9 cellular contexts compared by ENCODE assay signal in the genomic region with DNA sequence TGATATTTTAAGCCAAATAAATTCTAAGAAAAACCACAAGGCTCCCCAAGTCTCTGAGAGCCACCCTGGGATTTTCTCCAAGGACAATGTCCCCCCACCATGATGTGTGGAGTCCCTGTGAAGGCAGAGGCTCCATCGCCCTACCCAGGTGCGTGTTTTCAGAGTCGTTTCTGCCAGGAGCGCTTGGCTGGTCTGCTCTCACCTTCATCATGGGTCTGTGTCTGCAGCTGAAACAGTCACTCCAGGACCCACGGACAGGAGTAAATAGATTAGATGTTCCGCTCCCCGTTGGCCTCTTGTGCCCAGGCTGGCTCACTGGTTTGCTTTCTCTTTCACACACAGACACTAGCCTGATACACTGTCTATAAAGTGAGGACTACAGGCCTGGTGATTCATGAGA.
DNase-seq lines count a peak whose midpoint lies in the region; ATAC-seq lines count a peak whose summit lies in the region.
"Had no signal": no experiment of that assay in that cellular context is flagged by ENCODE, and none has a peak within 500 bp of the region (broad histone marks: within the 10 kb centered on the region; RNA-seq: fewer than 3 reads in every experiment).

No MANE protein-coding gene starts in this region.

- H3K27ac Mint-ChIP-seq in memory B cell, result peak overlapping the region; percentile 85
- peak overlapping the region; percentile 94 for H3K27ac Mint-ChIP-seq in stimulated activated memory B cell treated with anti-CD40 and anti-IgM and Interleukin-4, amounts not matched to agents 10 μg/mL and 1 μg/mL and 100 μg/mL, for 72 hours

- H3K27me3 Mint-ChIP-seq in memory B cell, result no peaks in the 10 kb centered on the region
- H3K27me3 Mint-ChIP-seq in stimulated activated memory B cell treated with anti-CD40 and anti-IgM and Interleukin-4, amounts not matched to agents 10 μg/mL and 1 μg/mL and 100 μg/mL, for 72 hours, result no peaks in the 10 kb centered on the region

- no peak for DNase-seq in activated CD4-positive, CD25-positive, alpha-beta regulatory T cell (lab: John Stamatoyannopoulos, UW)
- peak; percentile 4 for DNase-seq in activated CD8-positive, alpha-beta memory T cell treated with anti-CD3 and anti-CD28 coated beads, Interleukin-2, amount 50 U/mL, for 1 hour (ENCODE audit: extremely low read depth)
- no peak for DNase-seq in memory B cell (ENCODE audit: low spot score in 2 of 2)
- no peak for DNase-seq in midbrain (lab: John Stamatoyannopoulos, UW)
- DNase-seq: NCI-H187 treated with DMSO at 0.1 percent for 48 hours had no signal

- peaks cover 13% of the 10 kb centered on the region for H3K9me3 Mint-ChIP-seq in memory B cell
- peaks cover 27% of the 10 kb centered on the region for H3K9me3 Mint-ChIP-seq in stimulated activated memory B cell treated with anti-CD40 and anti-IgM and Interleukin-4, amounts not matched to agents 10 μg/mL and 1 μg/mL and 100 μg/mL, for 72 hours

- peaks cover 45% of the 10 kb centered on the region for H3K36me3 Mint-ChIP-seq in memory B cell
- peaks cover 82% of the 10 kb centered on the region for H3K36me3 Mint-ChIP-seq in stimulated activated memory B cell treated with anti-CD40 and anti-IgM and Interleukin-4, amounts not matched to agents 10 μg/mL and 1 μg/mL and 100 μg/mL, for 72 hours

- ATAC-seq in activated CD4-positive, CD25-positive, alpha-beta regulatory T cell treated with anti-CD3 and anti-CD28 coated beads, Interleukin-2, amount 50 U/mL, for 24 hours, result peak; percentile 88 to 92
- ATAC-seq in memory B cell (ENCODE audit: low read depth), result peak; percentile 26
- ATAC-seq in stimulated activated memory B cell treated with anti-CD40 and anti-IgM and Interleukin-4, amounts not matched to agents 10 μg/mL and 1 μg/mL and 100 μg/mL, for 72 hours, result peak; percentile 86
- no peak for ATAC-seq in HG02970 (IDR thresholded peaks at IDR 0.05; ENCODE audit: low FRiP score, unreplicated experiment)
- no peak for ATAC-seq in HG03521 (IDR thresholded peaks at IDR 0.05; ENCODE audit: unreplicated experiment)

- peak overlapping the region; percentile 59 for H3K4me3 Mint-ChIP-seq in memory B cell
- peak overlapping the region; percentile 58 for H3K4me3 Mint-ChIP-seq in stimulated activated memory B cell treated with anti-CD40 and anti-IgM and Interleukin-4, amounts not matched to agents 10 μg/mL and 1 μg/mL and 100 μg/mL, for 72 hours

- H3K4me1 Mint-ChIP-seq in memory B cell, result peaks cover 33% of the 10 kb centered on the region
- H3K4me1 Mint-ChIP-seq in stimulated activated memory B cell treated with anti-CD40 and anti-IgM and Interleukin-4, amounts not matched to agents 10 μg/mL and 1 μg/mL and 100 μg/mL, for 72 hours, result peaks cover 58% of the 10 kb centered on the region

Comparison
In these comparisons a context has a peak if more than half of its experiments do, and no peak if none do; other contexts are left out.
1. ATAC-seq: peak in activated CD4-positive, CD25-positive, alpha-beta regulatory T cell treated with anti-CD3 and anti-CD28 coated beads, Interleukin-2, amount 50 U/mL, for 24 hours (2 of 2), memory B cell (single experiment) and stimulated activated memory B cell treated with anti-CD40 and anti-IgM and Interleukin-4, amounts not matched to agents 10 μg/mL and 1 μg/mL and 100 μg/mL, for 72 hours (single experiment); none in HG02970 (single experiment) and HG03521 (single experiment).